ENCODE assay signal across 8 cellular contexts in the genomic region with DNA sequence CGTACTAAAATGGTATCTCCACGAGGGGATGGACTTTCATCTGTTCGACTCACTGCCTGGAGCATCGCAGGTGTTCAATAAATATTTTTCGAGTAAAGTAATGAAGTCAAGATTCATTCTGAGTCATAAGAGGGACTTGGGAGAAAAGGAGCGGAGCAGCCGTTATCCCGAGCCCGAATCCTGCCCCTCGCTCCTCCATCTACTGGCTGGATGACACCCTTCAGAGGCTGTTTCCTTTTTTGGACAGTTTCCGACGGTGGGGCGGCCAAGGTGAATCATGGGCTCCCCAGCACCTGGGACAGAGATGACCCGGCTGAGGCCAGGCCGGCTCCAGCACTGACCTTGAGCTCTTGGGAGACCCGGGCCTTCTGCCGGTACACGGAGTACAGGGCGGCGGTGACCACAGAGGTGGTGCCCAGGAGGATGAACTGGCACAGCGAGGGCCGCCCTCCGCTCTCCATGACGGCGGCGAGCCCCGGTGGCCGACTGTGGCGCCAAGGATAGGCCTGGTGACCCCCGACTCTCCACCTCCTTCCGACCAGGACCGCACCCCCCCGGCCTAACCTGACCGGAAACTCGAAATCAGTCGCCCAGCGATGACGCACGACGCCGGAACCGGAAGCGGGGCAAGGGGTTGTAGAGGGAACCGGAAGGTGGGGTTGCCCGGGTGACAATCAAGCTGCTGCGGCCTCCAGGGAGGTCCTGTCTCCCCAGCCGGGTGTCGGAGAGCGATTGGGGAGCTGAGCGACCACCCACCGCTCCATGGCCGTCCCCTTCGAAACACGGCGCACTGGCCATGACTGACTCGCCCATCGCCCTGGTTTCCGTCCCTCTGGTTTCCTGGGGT. TPM values are rescaled to one million over a fixed set of nuclear protein-coding genes. Genes with fewer than 3 reads are reported as not detected.
DNase-seq lines count a peak whose midpoint lies in the region; ATAC-seq and TF ChIP-seq lines count a peak whose summit lies in the region.

A gene with protein sequence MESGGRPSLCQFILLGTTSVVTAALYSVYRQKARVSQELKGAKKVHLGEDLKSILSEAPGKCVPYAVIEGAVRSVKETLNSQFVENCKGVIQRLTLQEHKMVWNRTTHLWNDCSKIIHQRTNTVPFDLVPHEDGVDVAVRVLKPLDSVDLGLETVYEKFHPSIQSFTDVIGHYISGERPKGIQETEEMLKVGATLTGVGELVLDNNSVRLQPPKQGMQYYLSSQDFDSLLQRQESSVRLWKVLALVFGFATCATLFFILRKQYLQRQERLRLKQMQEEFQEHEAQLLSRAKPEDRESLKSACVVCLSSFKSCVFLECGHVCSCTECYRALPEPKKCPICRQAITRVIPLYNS (minus strand): TSS at position 588 of the 847 bp plus-strand sequence. CDS start 127 bp downstream, at position 461.

- 1 to 2% methylated on average over 46 to 58 of the region's 58 CpGs for WGBS in lung, 2 donors

- peak within 1 kb of the TSS; percentile 89 for H3K4me3 ChIP-seq in CD4-positive, CD25-positive, alpha-beta regulatory T cell (ENCODE audit: low read depth, low read length)
- H3K4me3 ChIP-seq in lung: peak within 1 kb of the TSS; percentile 88

- peaks cover 23% of the 10 kb centered on the region for H3K4me1 ChIP-seq in CD4-positive, CD25-positive, alpha-beta regulatory T cell (ENCODE audit: control insufficient read depth, insufficient read depth, low read length, poor library complexity, severe bottlenecking)
- H3K4me1 ChIP-seq in lung (ENCODE audit: control insufficient read depth in 2 of 2, insufficient read depth in 2 of 2, low read length in 2 of 2): peaks cover 1 to 24% of the 10 kb centered on the region in 2 donors

- peak within 1 kb of the TSS; percentile 86 to 97 (median 91) for H3K4me3 Mint-ChIP-seq in CD4-positive, CD25-positive, alpha-beta regulatory T cell

- no peaks in the 10 kb centered on the region for H3K9me3 Mint-ChIP-seq in CD4-positive, CD25-positive, alpha-beta regulatory T cell

- H3K9me3 ChIP-seq in CD4-positive, CD25-positive, alpha-beta regulatory T cell (ENCODE audit: control insufficient read depth in 2 of 2, low read length in 2 of 2): no peaks in the 10 kb centered on the region
- H3K9me3 ChIP-seq in lung (ENCODE audit: control insufficient read depth in 2 of 2, insufficient read depth in 1 of 2, low read length in 1 of 2): no peaks in the 10 kb centered on the region

- ATAC-seq in CD4-positive, CD25-positive, alpha-beta regulatory T cell (ENCODE audit: low read depth in 2 of 2): peak; percentile 91 to 92
- ATAC-seq in GM19463 (IDR thresholded peaks at IDR 0.05; ENCODE audit: unreplicated experiment) (peak; percentile 94), lung (ENCODE audit: insufficient read depth, low FRiP score) (peak; percentile 90)

- H3K4me1 Mint-ChIP-seq in CD4-positive, CD25-positive, alpha-beta regulatory T cell: peaks cover 6 to 36% (median 21%) of the 10 kb centered on the region in 4 donors

- peak within 1 kb of the TSS; percentile 96 for H3K27ac ChIP-seq in CD4-positive, CD25-positive, alpha-beta regulatory T cell (ENCODE audit: insufficient read depth, low read length, poor library complexity, severe bottlenecking)
- peak within 1 kb of the TSS; percentile 91 for H3K27ac ChIP-seq in lung (ENCODE audit: low read depth in 1 of 2, low read length in 1 of 2)

- peak within 1 kb of the TSS; percentile 82 to 92 (median 87) for H3K27ac Mint-ChIP-seq in CD4-positive, CD25-positive, alpha-beta regulatory T cell

- H3K27me3 Mint-ChIP-seq in CD4-positive, CD25-positive, alpha-beta regulatory T cell: peaks cover 12% of the 10 kb centered on the region

- H3K36me3 ChIP-seq in CD4-positive, CD25-positive, alpha-beta regulatory T cell (ENCODE audit: control insufficient read depth, insufficient read depth, low read length): peaks cover 15% of the 10 kb centered on the region
- H3K36me3 ChIP-seq in lung (ENCODE audit: control insufficient read depth in 2 of 2, insufficient read depth in 2 of 2, low read length in 2 of 2): peaks cover 0 to 2% of the 10 kb centered on the region in 2 donors

- TF ChIP-seq CTCF in lung (IDR thresholded peaks at IDR 0.05; ENCODE audit: control extremely low read depth, extremely low read depth): no peak

- H3K27me3 ChIP-seq in CD4-positive, CD25-positive, alpha-beta regulatory T cell (ENCODE audit: control insufficient read depth, insufficient read depth, low read length): peaks cover 5% of the 10 kb centered on the region
- no peaks in the 10 kb centered on the region for H3K27me3 ChIP-seq in lung (ENCODE audit: control insufficient read depth, insufficient read depth)

- peak; percentile 89 to 96 (median 90) for DNase-seq in CD4-positive, CD25-positive, alpha-beta regulatory T cell
- DNase-seq in HT-29 (ENCODE audit: low spot score): peak; percentile 87
- DNase-seq in NK-92 treated with Interleukin-12 subunit alpha and Interleukin-12 subunit beta, amount 100 ng/mL, for 24 hours (lab: John Stamatoyannopoulos, UW): peak; percentile 91
- DNase-seq in activated CD8-positive, alpha-beta memory T cell treated with anti-CD3 and anti-CD28 coated beads for 24 hours: peak; percentile 98
- DNase-seq in effector CD4-positive, alpha-beta T cell: peak; percentile 90
- peak; percentile 98 for DNase-seq in lung (ENCODE audit: low spot score)
- peak; percentile 93 to 95 (median 95) for DNase-seq in stimulated activated CD4-positive, alpha-beta T cell treated with anti-CD3 and anti-CD28 coated beads, TNF-alpha, amount 100 ng/mL, for 24 hours (ENCODE audit: low read depth in 3 of 3)

- peaks cover 4% of the 10 kb centered on the region for H3K36me3 Mint-ChIP-seq in CD4-positive, CD25-positive, alpha-beta regulatory T cell

RNA-seq across cellular contexts. Expression of the gene that starts here (rescaled TPM):
- 20.4 TPM for total RNA-seq in CD4-positive, CD25-positive, alpha-beta regulatory T cell
- polyA plus RNA-seq in CD4-positive, CD25-positive, alpha-beta regulatory T cell: 10 to 100 TPM; 30.9 to 47.0 (median 35.3) TPM
- total RNA-seq in HT-29 (2014; rRNA removed; shearing (Covaris generic)): 17.3 and 19.1 TPM in 2 replicates
- 10 to 100 TPM; 21.5 to 32.6 TPM for total RNA-seq in lung
- 10 to 100 TPM in 1 of 2 donors, 1 to 10 TPM in 1; 6.0 to 27.7 TPM for polyA plus RNA-seq in lung

Comparison
In these comparisons a context has a peak if more than half of its experiments do, and no peak if none do; other contexts are left out.
1. Peak in every context shown above with its lines: DNase-seq, ATAC-seq, H3K4me3 ChIP-seq and H3K27ac ChIP-seq.